ENCODE assay signal across 8 cellular contexts in the genomic region with DNA sequence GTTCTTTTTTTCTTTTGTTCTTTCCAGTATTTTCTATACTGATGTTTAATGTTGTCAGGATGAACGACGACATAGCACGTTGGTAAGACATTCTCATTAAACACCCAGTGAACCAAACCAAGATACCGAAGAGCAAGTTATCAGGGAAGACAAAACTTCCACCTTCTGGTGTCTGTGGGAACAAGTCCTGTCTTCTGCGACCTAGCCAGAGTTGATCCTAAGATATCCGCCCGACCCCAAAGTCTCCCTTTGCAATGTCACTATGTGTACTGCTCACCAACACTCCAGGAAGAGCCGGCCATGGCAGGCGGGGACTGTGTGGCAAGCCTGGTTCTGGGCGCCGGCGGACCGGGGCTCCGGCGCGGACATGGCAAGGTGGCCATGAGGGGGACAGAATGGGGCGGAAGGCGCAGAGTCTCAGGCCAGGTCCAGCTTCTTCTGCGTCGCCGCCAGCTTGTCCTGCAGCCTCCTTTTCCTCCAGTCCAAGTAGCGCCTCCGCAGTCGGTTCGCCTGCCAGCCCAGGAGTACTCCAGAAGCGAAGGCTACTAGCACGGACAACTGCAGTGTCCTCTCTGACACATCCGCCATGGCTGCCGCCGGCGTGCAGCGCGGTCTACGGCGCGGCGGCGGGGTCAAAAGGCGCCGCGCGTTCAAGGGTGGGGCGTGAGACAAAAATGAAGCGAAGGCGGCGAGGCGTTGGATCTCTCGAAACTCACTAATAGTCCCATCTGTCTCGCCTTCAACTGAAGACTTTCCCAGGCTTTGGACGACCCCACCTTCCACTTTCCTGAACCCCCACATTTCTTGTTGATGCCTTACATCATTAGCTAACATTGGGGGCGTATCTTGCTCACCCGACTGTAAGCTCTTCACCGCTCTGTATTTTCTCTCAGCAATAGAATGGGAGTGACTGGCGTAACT. TPM values are rescaled to one million over a fixed set of nuclear protein-coding genes. Genes with fewer than 3 reads are reported as not detected.
DNase-seq lines count a peak whose midpoint lies in the region; ATAC-seq, FAIRE-seq and TF ChIP-seq lines count a peak whose summit lies in the region.

A gene with protein sequence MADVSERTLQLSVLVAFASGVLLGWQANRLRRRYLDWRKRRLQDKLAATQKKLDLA (minus strand): TSS at position 610 of the 921 bp plus-strand sequence. CDS start 22 bp downstream, at position 588.

- no peak within 1 kb of the TSS for H3K23ac ChIP-seq in H1 (ENCODE audit: insufficient read length)

- peak; percentile 41 to 84 for TF ChIP-seq POLR2A in H1 (IDR thresholded peaks at IDR 0.05; ENCODE audit: control extremely low read depth in 1 of 2, low read depth in 2 of 2, low read length in 2 of 2)

- FAIRE-seq in H1 (lab: Jason Lieb, UNC) = no peak

- TF ChIP-seq RAD21 in H1 (IDR thresholded peaks at IDR 0.05 in 1 of 2, conservative IDR thresholded peaks at IDR 0.05 in 1 of 2; ENCODE audit: low read depth in 2 of 2, low read length in 2 of 2) = no peak

- ATAC-seq in GM19455 (IDR thresholded peaks at IDR 0.05; ENCODE audit: unreplicated experiment) = peak; percentile 89
- ATAC-seq in activated CD8-positive, alpha-beta memory T cell treated with anti-CD3 and anti-CD28 coated beads, Interleukin-2, amount 10 ng/mL, durations not matched to agents 7 days and 5 days = peak; percentile 94

- H2BK5ac ChIP-seq in H1 (ENCODE audit: low read depth, low read length) = peak within 1 kb of the TSS; percentile 72

- peaks cover 4% of the 10 kb centered on the region for H3K9me3 ChIP-seq in CD8-positive, alpha-beta memory T cell (ENCODE audit: low read length)
- H3K9me3 ChIP-seq in H1 (ENCODE audit: insufficient read depth in 2 of 2, low read depth in 1 of 2, low read length in 1 of 2) = peaks cover 7 to 17% of the 10 kb centered on the region in 2 experiments; a peak in 3 of 4 replicates

- peak within 1 kb of the TSS; percentile 96 for H2AFZ ChIP-seq in H1 (ENCODE audit: low read length)

- peaks cover 11% of the 10 kb centered on the region for H3K4me1 ChIP-seq in CD8-positive, alpha-beta memory T cell (ENCODE audit: insufficient read depth, low read length)
- no peaks in the 10 kb centered on the region for H3K4me1 ChIP-seq in H1 (replicated peaks in 1 of 4; ENCODE audit: control insufficient read depth in 3 of 4, insufficient read depth in 4 of 4, low read length in 3 of 4)

- no peak for TF ChIP-seq CTCF in H1 (IDR thresholded peaks at IDR 0.05; ENCODE audit: control extremely low read depth in 1 of 3, insufficient read depth in 1 of 3, low read depth in 1 of 3, low read length in 3 of 3)

- no peaks in the 10 kb centered on the region for H3K27me3 ChIP-seq in CD8-positive, alpha-beta memory T cell (ENCODE audit: insufficient read depth, low read length, poor library complexity, severe bottlenecking)
- no peaks in the 10 kb centered on the region for H3K27me3 ChIP-seq in H1 (replicated peaks in 1 of 4; ENCODE audit: control insufficient read depth in 3 of 4, extremely low read depth in 1 of 4, insufficient read depth in 3 of 4, low read length in 3 of 4)

- no peak within 1 kb of the TSS for H2BK120ac ChIP-seq in H1 (replicated peaks; ENCODE audit: low read depth, low read length)

- POLR2A ChIA-PET in CD8-positive, alpha-beta memory T cell (lab: Charles Lee) = no interaction called here
- POLR2A ChIA-PET in H1 (lab: Charles Lee; ENCODE audit: partially characterized antibody) = interaction anchor here (1.0 kb wide), 1 partner anchor 11 kb away, joined by 4 read pairs; no protein-coding TSS in a partner anchor

- CTCF ChIA-PET in CD8-positive, alpha-beta memory T cell (lab: Charles Lee) = no interaction called here
- CTCF ChIA-PET in activated CD8-positive, alpha-beta memory T cell treated with anti-CD3 and anti-CD28 coated beads, Interleukin-2, amount 10 ng/mL, durations not matched to agents 7 days and 5 days (lab: Charles Lee) = interaction anchor here (1.3 kb wide), 1 partner anchor 465 kb away, joined by 3 read pairs; a partner anchor contains a TSS
- CTCF ChIA-PET in H1 (lab: Charles Lee; ENCODE audit: partially characterized antibody) = interaction anchor here (1.4 kb wide), 1 partner anchor 55 kb away, joined by 3 read pairs; no protein-coding TSS in a partner anchor

- peaks cover 0 to 4% of the 10 kb centered on the region in 2 experiments; a peak in 1 of 4 replicates for H3K79me2 ChIP-seq in H1 (ENCODE audit: control insufficient read depth in 1 of 2, insufficient read depth in 2 of 2, low read length in 2 of 2)

- peaks cover 7% of the 10 kb centered on the region for H3K36me3 ChIP-seq in CD8-positive, alpha-beta memory T cell (ENCODE audit: insufficient read depth, low read length)
- H3K36me3 ChIP-seq in H1 (ENCODE audit: control insufficient read depth in 2 of 4, insufficient read depth in 4 of 4, low read length in 3 of 4) = peaks cover 2 to 6% (median 2%) of the 10 kb centered on the region in 4 experiments; a peak in 2 of 8 replicates

- H3K4me2 ChIP-seq in H1 (ENCODE audit: insufficient read depth in 1 of 2, low read depth in 2 of 2, low read length in 2 of 2) = peak within 1 kb of the TSS; percentile 67 to 92

- H3K4me3 ChIP-seq in CD8-positive, alpha-beta memory T cell (ENCODE audit: low read length) = peak within 1 kb of the TSS; percentile 97
- H3K4me3 ChIP-seq in H1 (ENCODE audit: extremely low read depth in 1 of 4, insufficient read depth in 2 of 4, low read depth in 3 of 4, low read length in 4 of 4) = peak within 1 kb of the TSS; percentile 73 to 92 (median 86)

- H4K5ac ChIP-seq in H1 (ENCODE audit: insufficient read length, low read depth, low read length) = peak within 1 kb of the TSS; percentile 65

- no peak within 1 kb of the TSS for H2AK5ac ChIP-seq in H1 (ENCODE audit: low read depth, low read length)

- peak within 1 kb of the TSS; percentile 93; the same call in 1 of the 2 replicates for H3K18ac ChIP-seq in H1 (ENCODE audit: extremely low read depth, low read length)

- peaks cover 0 to 2% (median 0%) of the 10 kb centered on the region in 5 donors for H3K9me3 Mint-ChIP-seq in CD8-positive, alpha-beta memory T cell
- peaks cover 3% of the 10 kb centered on the region for H3K9me3 Mint-ChIP-seq in activated CD8-positive, alpha-beta memory T cell treated with anti-CD3 and anti-CD28 coated beads, Interleukin-2, amount 10 ng/mL, durations not matched to agents 7 days and 5 days (ENCODE audit: low read depth)

- peak within 1 kb of the TSS; percentile 96 for H2BK12ac ChIP-seq in H1 (ENCODE audit: low read depth, low read length)

- no peak within 1 kb of the TSS for H3K56ac ChIP-seq in H1 (replicated peaks; ENCODE audit: insufficient read length, low read depth, low read length)

- H3K79me1 ChIP-seq in H1 (ENCODE audit: low read depth, low read length) = no peaks in the 10 kb centered on the region

- H3K27me3 Mint-ChIP-seq in CD8-positive, alpha-beta memory T cell = peaks cover 22 to 30% of the 10 kb centered on the region in 2 donors
- peaks cover 27% of the 10 kb centered on the region for H3K27me3 Mint-ChIP-seq in activated CD8-positive, alpha-beta memory T cell treated with anti-CD3 and anti-CD28 coated beads, Interleukin-2, amount 10 ng/mL, durations not matched to agents 7 days and 5 days

- H2BK15ac ChIP-seq in H1 (ENCODE audit: low read length) = 0 out of 2 replicates have a peak within 1 kb of the TSS, but pooled peaks have one; percentile 73

- H4K20me1 ChIP-seq in H1 (replicated peaks in 1 of 2; ENCODE audit: control insufficient read depth in 1 of 2, insufficient read depth in 2 of 2, low read length in 2 of 2) = no peaks in the 10 kb centered on the region

- H4K91ac ChIP-seq in H1 (replicated peaks; ENCODE audit: insufficient read length, low read length) = peak within 1 kb of the TSS; percentile 46

- H3K23me2 ChIP-seq in H1 (ENCODE audit: low read depth, low read length) = peaks cover 4% of the 10 kb centered on the region; the same call in 1 of the 2 replicates

- 0 out of 2 replicates have a peak within 1 kb of the TSS, but pooled peaks have one; percentile 93 for H4K8ac ChIP-seq in H1 (ENCODE audit: extremely low read depth, insufficient read depth, low read length)

- H3K14ac ChIP-seq in H1 (ENCODE audit: insufficient read length) = no peak within 1 kb of the TSS

- peaks cover 16 to 26% (median 25%) of the 10 kb centered on the region in 3 donors for H3K4me1 Mint-ChIP-seq in CD8-positive, alpha-beta memory T cell
- H3K4me1 Mint-ChIP-seq in activated CD8-positive, alpha-beta memory T cell treated with anti-CD3 and anti-CD28 coated beads, Interleukin-2, amount 10 ng/mL, durations not matched to agents 7 days and 5 days = peaks cover 18% of the 10 kb centered on the region

- peak within 1 kb of the TSS; percentile 94 to 99 (median 96) for H3K27ac Mint-ChIP-seq in CD8-positive, alpha-beta memory T cell
- peak within 1 kb of the TSS; percentile 82 for H3K27ac Mint-ChIP-seq in activated CD8-positive, alpha-beta memory T cell treated with anti-CD3 and anti-CD28 coated beads, Interleukin-2, amount 10 ng/mL, durations not matched to agents 7 days and 5 days

- DNase-seq in CD8-positive, alpha-beta memory T cell = peak; percentile 49 to 82 (median 75)
- DNase-seq in HK-2 (ENCODE audit: unreplicated experiment) = peak; percentile 73
- DNase-seq in NOMO-1 treated with DMSO at 0.1 percent for 48 hours (lab: John Stamatoyannopoulos, UW; ENCODE audit: unreplicated experiment) = peak; percentile 60
- peak; percentile 78 for DNase-seq in activated CD8-positive, alpha-beta memory T cell treated with anti-CD3 and anti-CD28 coated beads, Interleukin-2, amount 10 ng/mL, durations not matched to agents 7 days and 5 days
- peak in 1 of 2 experiments; percentile 80 for DNase-seq in H1 (ENCODE audit: low read depth in 1 of 2, low spot score in 2 of 2)
- no peak for DNase-seq in mesenteric fat pad (ENCODE audit: low spot score)
- peak; percentile 26 to 48 for DNase-seq in stimulated activated CD8-positive, alpha-beta memory T cell treated with anti-CD3 and anti-CD28 coated beads, Interleukin-15, amount 100 ng/mL, for 4 hours (ENCODE audit: low read depth in 2 of 2)

- no peak within 1 kb of the TSS for H3K4ac ChIP-seq in H1 (replicated peaks; ENCODE audit: insufficient read length, low read depth, low read length)

- WGBS in H1 (ENCODE audit: extremely low coverage in 1 of 2, insufficient coverage in 1 of 2, insufficient read length in 1 of 2, insufficient replicate concordance in 2 of 2, low coverage in 1 of 2, low lambda C conversion rate in 2 of 2, missing lambda C conversion rate in 1 of 2), 2 experiments = 4% methylated on average over 53 of the region's 54 CpGs; no CpG with 5 or more reads in 1 of the 2 experiments

- H2BK20ac ChIP-seq in H1 (ENCODE audit: low read length) = 0 out of 2 replicates have a peak within 1 kb of the TSS, but pooled peaks have one; percentile 43

- H3K27ac ChIP-seq in CD8-positive, alpha-beta memory T cell (ENCODE audit: low read depth, low read length) = peak within 1 kb of the TSS; percentile 81
- H3K27ac ChIP-seq in H1 (ENCODE audit: low read depth, low read length) = peak within 1 kb of the TSS; percentile 69; the same call in 1 of the 2 replicates

- peak within 1 kb of the TSS; percentile 91 to 96 (median 93) for H3K4me3 Mint-ChIP-seq in CD8-positive, alpha-beta memory T cell
- H3K4me3 Mint-ChIP-seq in activated CD8-positive, alpha-beta memory T cell treated with anti-CD3 and anti-CD28 coated beads, Interleukin-2, amount 10 ng/mL, durations not matched to agents 7 days and 5 days = peak within 1 kb of the TSS; percentile 87

- peak within 1 kb of the TSS; percentile 83 to 93 (median 89) for H3K9ac ChIP-seq in H1 (replicated peaks in 1 of 4; ENCODE audit: extremely low read depth in 1 of 4, low read depth in 3 of 4, low read length in 3 of 4)

- peaks cover 0 to 26% (median 9%) of the 10 kb centered on the region in 3 donors for H3K36me3 Mint-ChIP-seq in CD8-positive, alpha-beta memory T cell
- H3K36me3 Mint-ChIP-seq in activated CD8-positive, alpha-beta memory T cell treated with anti-CD3 and anti-CD28 coated beads, Interleukin-2, amount 10 ng/mL, durations not matched to agents 7 days and 5 days = peaks cover 21% of the 10 kb centered on the region

- TF ChIP-seq EP300 in H1 (IDR thresholded peaks at IDR 0.05; ENCODE audit: borderline replicate concordance in 1 of 2, low read depth in 2 of 2, low read length in 2 of 2) = no peak

RNA-seq across cellular contexts. Expression of the gene that starts here (rescaled TPM):
- total RNA-seq in CD8-positive, alpha-beta memory T cell = 100 to 1,000 TPM; 112 to 120 TPM
- polyA plus RNA-seq in CD8-positive, alpha-beta memory T cell = 121 TPM
- 10 to 100 TPM; 51.9 to 69.0 TPM for total RNA-seq in activated CD8-positive, alpha-beta memory T cell treated with anti-CD3 and anti-CD28 coated beads, Interleukin-2, amount 10 ng/mL, durations not matched to agents 7 days and 5 days
- total RNA-seq in H1 (2021; fragmentation: NEBNext Ultra II Directional; extraction: Animal tissue kit (Norgen Biotek cat#: 25700)) = 38.6 and 46.8 TPM in 2 replicates
- 104 and 120 TPM in 2 replicates for polyA plus RNA-seq in H1 (2011; rRNA removed)
- 84.0 TPM for polyA plus RNA-seq in H1 (2011; cell fraction: cytosol; rRNA removed)
- 106 TPM for polyA plus RNA-seq in H1 (2011; cell fraction: nucleus; rRNA removed)
- polyA plus RNA-seq in H1 (2012, experiment 1 of 2) = 24.0 to 75.6 TPM (median 60.7 TPM) in 4 replicates
- polyA plus RNA-seq in H1 (2012, experiment 2 of 2) = 142 TPM
- polyA plus RNA-seq in H1 (2013, experiment 1 of 2) = 79.4 TPM
- 70.0 TPM for polyA plus RNA-seq in H1 (2013, experiment 2 of 2)
- 7.9 and 9.5 TPM in 2 replicates for polyA minus RNA-seq in H1 (2011; rRNA and poly(A)+ RNA removed)
- 24.1 TPM for polyA minus RNA-seq in H1 (2011; cell fraction: cytosol; rRNA and poly(A)+ RNA removed)
- polyA minus RNA-seq in H1 (2011; cell fraction: nucleus; rRNA and poly(A)+ RNA removed) = 25.1 TPM
- 52.8 TPM for total RNA-seq in mesenteric fat pad
